Comparison of ENCODE assay signal across 13 cellular contexts in genomic region chr15:95247068-95247984, GRCh38.
DNase-seq lines count a peak whose midpoint lies in the region; ATAC-seq and TF ChIP-seq lines count a peak whose summit lies in the region.
"Had no signal": no experiment of that assay in that cellular context is flagged by ENCODE, and none has a peak within 500 bp of the region (broad histone marks: within the 10 kb centered on the region; RNA-seq: fewer than 3 reads in every experiment).

No MANE protein-coding gene starts in this region.

- in situ Hi-C loops in GM13977 (cut with MboI; ENCODE audit: low pct_unique_long_range_greater_than_20kb, low sequenced_read_pairs, unreplicated experiment) = no loop called here

- no peak overlapping the region for H3K9ac ChIP-seq in fibroblast of lung (ENCODE audit: insufficient read depth, low read length)

- DNase-seq in GM04503 (ENCODE audit: low read depth) (peak; percentile 85), RKO (ENCODE audit: low spot score) (peak; percentile 93), fibroblast of lung (ENCODE audit: low read depth in 2 of 2) (peak; percentile 94 to 99), skeletal muscle cell (ENCODE audit: low read depth) (peak; percentile 90), NCI-H1436 (lab: John Stamatoyannopoulos, UW) (no peak), GM13977 (ENCODE audit: low spot score) (no peak)
- no peak for DNase-seq in activated CD8-positive, alpha-beta T cell treated with anti-CD3 and anti-CD28 coated beads for 36 hours
- DNase-seq: activated CD8-positive, alpha-beta memory T cell treated with anti-CD3 and anti-CD28 coated beads, Interleukin-2, amount 10 ng/mL, durations not matched to agents 7 days and 5 days; colonic mucosa; NCI-H146; sigmoid colon had no signal

- no peak overlapping the region for H3K27ac ChIP-seq in fibroblast of lung (ENCODE audit: insufficient read depth, low read length)
- H3K27ac ChIP-seq: colonic mucosa, sigmoid colon, SK-N-MC had no signal

- H3K27me3 ChIP-seq in fibroblast of lung (ENCODE audit: control insufficient read depth, insufficient read depth, low read length) = no peaks in the 10 kb centered on the region
- H3K27me3 ChIP-seq: colonic mucosa, sigmoid colon had no signal

- peak overlapping the region; percentile 25 for H2AFZ ChIP-seq in fibroblast of lung (ENCODE audit: low read length)

- no peaks in the 10 kb centered on the region for H3K79me2 ChIP-seq in fibroblast of lung (ENCODE audit: control insufficient read depth, insufficient read depth, low read length)

- ATAC-seq in HG02763 (IDR thresholded peaks at IDR 0.05; ENCODE audit: unreplicated experiment) = no peak
- ATAC-seq in activated CD8-positive, alpha-beta T cell treated with anti-CD3 and anti-CD28 coated beads for 36 hours = no peak
- ATAC-seq: activated CD8-positive, alpha-beta memory T cell treated with anti-CD3 and anti-CD28 coated beads, Interleukin-2, amount 10 ng/mL, durations not matched to agents 7 days and 5 days had no signal

- H3K4me2 ChIP-seq in fibroblast of lung (ENCODE audit: extremely low read depth, insufficient read depth, low read length) = peak overlapping the region; percentile 36

- no peaks in the 10 kb centered on the region for H3K36me3 Mint-ChIP-seq in activated CD8-positive, alpha-beta T cell treated with anti-CD3 and anti-CD28 coated beads for 36 hours (ENCODE audit: low read depth)
- H3K36me3 Mint-ChIP-seq: activated CD8-positive, alpha-beta memory T cell treated with anti-CD3 and anti-CD28 coated beads, Interleukin-2, amount 10 ng/mL, durations not matched to agents 7 days and 5 days had no signal

- no peak for TF ChIP-seq CTCF in fibroblast of lung (conservative IDR thresholded peaks at IDR 0.05 in 1 of 2, IDR thresholded peaks at IDR 0.05 in 1 of 2; ENCODE audit: low read depth in 1 of 2, low read length in 2 of 2)
- TF ChIP-seq CTCF in GM13977 (IDR thresholded peaks at IDR 0.05; ENCODE audit: extremely low read depth, insufficient read depth, missing control alignments) = no peak
- no peak for TF ChIP-seq CTCF in activated CD8-positive, alpha-beta T cell treated with anti-CD3 and anti-CD28 coated beads for 36 hours (IDR thresholded peaks at IDR 0.05)

- H3K4me3 ChIP-seq in fibroblast of lung (replicated peaks in 1 of 4; ENCODE audit: control extremely low read depth in 1 of 4, insufficient read depth in 1 of 4, low read depth in 3 of 4, low read length in 4 of 4) = no peak overlapping the region
- H3K4me3 ChIP-seq in skeletal muscle cell (ENCODE audit: low read depth, low read length) = no peak overlapping the region
- H3K4me3 ChIP-seq: colonic mucosa, sigmoid colon, SK-N-MC had no signal

- no peak overlapping the region for H3K4me3 Mint-ChIP-seq in activated CD8-positive, alpha-beta T cell treated with anti-CD3 and anti-CD28 coated beads for 36 hours
- H3K4me3 Mint-ChIP-seq: activated CD8-positive, alpha-beta memory T cell treated with anti-CD3 and anti-CD28 coated beads, Interleukin-2, amount 10 ng/mL, durations not matched to agents 7 days and 5 days had no signal

- H3K27me3 Mint-ChIP-seq in activated CD8-positive, alpha-beta T cell treated with anti-CD3 and anti-CD28 coated beads for 36 hours = peaks cover 14% of the 10 kb centered on the region
- H3K27me3 Mint-ChIP-seq: activated CD8-positive, alpha-beta memory T cell treated with anti-CD3 and anti-CD28 coated beads, Interleukin-2, amount 10 ng/mL, durations not matched to agents 7 days and 5 days had no signal

- no peaks in the 10 kb centered on the region for H3K4me1 Mint-ChIP-seq in activated CD8-positive, alpha-beta T cell treated with anti-CD3 and anti-CD28 coated beads for 36 hours (ENCODE audit: low read depth)
- H3K4me1 Mint-ChIP-seq: activated CD8-positive, alpha-beta memory T cell treated with anti-CD3 and anti-CD28 coated beads, Interleukin-2, amount 10 ng/mL, durations not matched to agents 7 days and 5 days had no signal

- H3K9me3 ChIP-seq in fibroblast of lung (ENCODE audit: control insufficient read depth, insufficient read depth, low read depth, low read length) = no peaks in the 10 kb centered on the region
- H3K9me3 ChIP-seq: colonic mucosa, sigmoid colon had no signal

- H3K27ac Mint-ChIP-seq in activated CD8-positive, alpha-beta T cell treated with anti-CD3 and anti-CD28 coated beads for 36 hours = no peak overlapping the region
- H3K27ac Mint-ChIP-seq: activated CD8-positive, alpha-beta memory T cell treated with anti-CD3 and anti-CD28 coated beads, Interleukin-2, amount 10 ng/mL, durations not matched to agents 7 days and 5 days had no signal

- POLR2A ChIA-PET in activated CD8-positive, alpha-beta T cell treated with anti-CD3 and anti-CD28 coated beads for 36 hours (lab: Charles Lee) = no interaction called here

- CTCF ChIA-PET in activated CD8-positive, alpha-beta T cell treated with anti-CD3 and anti-CD28 coated beads for 36 hours (lab: Charles Lee) = interaction anchor here (1.0 kb wide), 1 partner anchor 12 kb away, joined by 3 read pairs; no protein-coding TSS in a partner anchor

- H3K36me3 ChIP-seq in fibroblast of lung (ENCODE audit: control insufficient read depth, insufficient read depth, low read length) = no peaks in the 10 kb centered on the region
- H3K36me3 ChIP-seq: colonic mucosa, sigmoid colon had no signal

- H3K4me1 ChIP-seq in fibroblast of lung (ENCODE audit: control insufficient read depth, extremely low read depth, insufficient read depth, low read length) = no peaks in the 10 kb centered on the region
- H3K4me1 ChIP-seq: colonic mucosa had no signal

- intact Hi-C loops in activated CD8-positive, alpha-beta T cell treated with anti-CD3 and anti-CD28 coated beads for 36 hours (cut with micrococcal nuclease) = no loop called here

- H4K20me1 ChIP-seq in fibroblast of lung (ENCODE audit: control insufficient read depth, extremely low read depth, insufficient read depth, low read length) = no peaks in the 10 kb centered on the region

- no peaks in the 10 kb centered on the region for H3K9me3 Mint-ChIP-seq in activated CD8-positive, alpha-beta T cell treated with anti-CD3 and anti-CD28 coated beads for 36 hours

Comparison
In these comparisons a context has a peak if more than half of its experiments do, and no peak if none do; other contexts are left out.
1. DNase-seq: peak in GM04503 (single experiment), RKO (single experiment), fibroblast of lung (2 of 2) and skeletal muscle cell (single experiment); none in NCI-H1436 (single experiment), GM13977 (single experiment) and activated CD8-positive, alpha-beta T cell treated with anti-CD3 and anti-CD28 coated beads for 36 hours (single experiment).